Comparison of ENCODE assay signal across 1 cellular context in the genomic region with DNA sequence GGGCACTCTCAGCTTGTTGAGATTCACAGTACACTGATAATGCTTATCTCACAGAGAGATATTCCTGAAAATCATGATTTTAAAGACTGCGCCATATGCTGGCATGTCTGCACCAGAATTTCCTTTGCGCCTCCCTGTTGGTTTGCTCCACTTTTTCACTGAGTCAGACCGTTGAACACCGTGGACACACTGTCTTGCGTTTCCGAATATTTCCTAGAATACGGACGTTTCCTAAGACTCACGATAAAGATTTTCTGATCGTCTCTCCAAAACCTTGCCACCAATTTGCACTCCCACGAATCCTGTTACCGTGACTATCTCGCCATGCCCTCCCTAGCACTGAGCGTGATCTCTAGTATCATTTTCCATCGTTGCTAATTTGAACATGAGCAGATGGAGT.
TF ChIP-seq lines count a peak whose summit lies in the region.

No MANE protein-coding gene starts in this region.

TF ChIP-seq in HepG2, 621 proteins besides CTCF, POLR2A, EP300 and RAD21 (continued from another document):
- TF ChIP-seq ZNF280D (CRISPR knock-in tag; IDR thresholded peaks at IDR 0.05) (0 out of 2 replicates have a peak, but pooled peaks have one; percentile 18), PRPF4 (IDR thresholded peaks at IDR 0.05; ENCODE audit: low read depth, low read length, poor library complexity, severe bottlenecking) (no peak), ZHX1 (CRISPR knock-in tag; IDR thresholded peaks at IDR 0.05; ENCODE audit: low read depth) (peak; percentile 42; the same call in 1 of the 2 replicates), ZNF292 (CRISPR knock-in tag; IDR thresholded peaks at IDR 0.05; ENCODE audit: borderline replicate concordance, low read depth) (0 out of 2 replicates have a peak, but pooled peaks have one; percentile 29), NONO (IDR thresholded peaks at IDR 0.05) (no peak), NONO (CRISPR knock-in tag; conservative IDR thresholded peaks at IDR 0.05) (no peak), RBAK (CRISPR knock-in tag; IDR thresholded peaks at IDR 0.05) (peak; percentile 14; the same call in 1 of the 2 replicates), ZNF777 (CRISPR knock-in tag; IDR thresholded peaks at IDR 0.05) (no peak)
- TF ChIP-seq, protein P1, sequence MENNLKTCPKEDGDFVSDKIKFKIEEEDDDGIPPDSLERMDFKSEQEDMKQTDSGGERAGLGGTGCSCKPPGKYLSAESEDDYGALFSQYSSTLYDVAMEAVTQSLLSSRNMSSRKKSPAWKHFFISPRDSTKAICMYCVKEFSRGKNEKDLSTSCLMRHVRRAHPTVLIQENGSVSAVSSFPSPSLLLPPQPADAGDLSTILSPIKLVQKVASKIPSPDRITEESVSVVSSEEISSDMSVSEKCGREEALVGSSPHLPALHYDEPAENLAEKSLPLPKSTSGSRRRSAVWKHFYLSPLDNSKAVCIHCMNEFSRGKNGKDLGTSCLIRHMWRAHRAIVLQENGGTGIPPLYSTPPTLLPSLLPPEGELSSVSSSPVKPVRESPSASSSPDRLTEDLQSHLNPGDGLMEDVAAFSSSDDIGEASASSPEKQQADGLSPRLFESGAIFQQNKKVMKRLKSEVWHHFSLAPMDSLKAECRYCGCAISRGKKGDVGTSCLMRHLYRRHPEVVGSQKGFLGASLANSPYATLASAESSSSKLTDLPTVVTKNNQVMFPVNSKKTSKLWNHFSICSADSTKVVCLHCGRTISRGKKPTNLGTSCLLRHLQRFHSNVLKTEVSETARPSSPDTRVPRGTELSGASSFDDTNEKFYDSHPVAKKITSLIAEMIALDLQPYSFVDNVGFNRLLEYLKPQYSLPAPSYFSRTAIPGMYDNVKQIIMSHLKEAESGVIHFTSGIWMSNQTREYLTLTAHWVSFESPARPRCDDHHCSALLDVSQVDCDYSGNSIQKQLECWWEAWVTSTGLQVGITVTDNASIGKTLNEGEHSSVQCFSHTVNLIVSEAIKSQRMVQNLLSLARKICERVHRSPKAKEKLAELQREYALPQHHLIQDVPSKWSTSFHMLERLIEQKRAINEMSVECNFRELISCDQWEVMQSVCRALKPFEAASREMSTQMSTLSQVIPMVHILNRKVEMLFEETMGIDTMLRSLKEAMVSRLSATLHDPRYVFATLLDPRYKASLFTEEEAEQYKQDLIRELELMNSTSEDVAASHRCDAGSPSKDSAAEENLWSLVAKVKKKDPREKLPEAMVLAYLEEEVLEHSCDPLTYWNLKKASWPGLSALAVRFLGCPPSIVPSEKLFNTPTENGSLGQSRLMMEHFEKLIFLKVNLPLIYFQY (CRISPR knock-in tag; IDR thresholded peaks at IDR 0.05; ENCODE audit: borderline replicate concordance), result no peak
